Comparison of ENCODE assay signal across 11 cellular contexts in genomic region chr3:152282813-152283212, GRCh38. TPM values are rescaled to one million over a fixed set of nuclear protein-coding genes. Genes with fewer than 3 reads are reported as not detected.
A peak's percentile ranks its signal among the peaks of the same experiment; 100 is the strongest.
DNase-seq lines count a peak whose midpoint lies in the region; ATAC-seq and TF ChIP-seq lines count a peak whose summit lies in the region.
"Had no signal": no experiment of that assay in that cellular context is flagged by ENCODE, and none has a peak within 500 bp of the region (broad histone marks: within the 10 kb centered on the region; RNA-seq: fewer than 3 reads in every experiment).

No MANE protein-coding gene starts in this region.

- no peak for ATAC-seq in activated T-cell treated with anti-CD3 and anti-CD28 coated beads, Interleukin-2, amount 50 U/mL, for 4 hours
- ATAC-seq in left lobe of liver (peak; percentile 70), GM21619 (IDR thresholded peaks at IDR 0.05; ENCODE audit: unreplicated experiment) (no peak)
- ATAC-seq: activated CD4-positive, CD25-positive, alpha-beta regulatory T cell treated with anti-CD3 and anti-CD28 coated beads, Interleukin-2, amount 50 U/mL, for 24 hours had no signal

- peaks cover 1 to 92% (median 65%) of the 10 kb centered on the region in 4 donors for H3K4me1 ChIP-seq in tibial nerve

- no peaks in the 10 kb centered on the region for H3K36me3 ChIP-seq in tibial nerve
- H3K36me3 ChIP-seq: Peyer's patch had no signal

- peak overlapping the region; percentile 64 for H3K4me3 Mint-ChIP-seq in activated T-cell treated with anti-CD3 and anti-CD28 coated beads, Interleukin-2, amount 50 U/mL, for 4 hours
- no peak overlapping the region for H3K4me3 Mint-ChIP-seq in activated naive CD8-positive, alpha-beta T cell treated with anti-CD3 and anti-CD28 coated beads for 36 hours

- peak overlapping the region in 3 of 4 donors; percentile 17 to 63 (median 32) for H3K27ac ChIP-seq in tibial nerve

- no peak for TF ChIP-seq POLR2A in tibial nerve (IDR thresholded peaks at IDR 0.05)

- no peaks in the 10 kb centered on the region for H3K9me3 Mint-ChIP-seq in activated T-cell treated with anti-CD3 and anti-CD28 coated beads, Interleukin-2, amount 50 U/mL, for 4 hours
- H3K9me3 Mint-ChIP-seq in activated naive CD8-positive, alpha-beta T cell treated with anti-CD3 and anti-CD28 coated beads for 36 hours: no peaks in the 10 kb centered on the region

- TF ChIP-seq EP300 in tibial nerve (IDR thresholded peaks at IDR 0.05): no peak

- no peak for TF ChIP-seq CTCF in tibial nerve (IDR thresholded peaks at IDR 0.05)

- H3K4me3 ChIP-seq in tibial nerve: no peak overlapping the region
- H3K4me3 ChIP-seq: Peyer's patch had no signal

- no peak for DNase-seq in activated T-cell treated with anti-CD3 and anti-CD28 coated beads, Interleukin-2, amount 50 U/mL, for 4 hours
- no peak for DNase-seq in activated T-cell treated with anti-CD3 and anti-CD28 coated beads, Interleukin-2, amount 50 U/mL, for 1 hour
- DNase-seq in activated naive CD8-positive, alpha-beta T cell treated with anti-CD3 and anti-CD28 coated beads for 36 hours: no peak
- DNase-seq in left lobe of liver (ENCODE audit: low spot score) (no peak), tibial nerve (ENCODE audit: low spot score in 2 of 2) (no peak), ureter (ENCODE audit: low spot score) (no peak), NCI-H1417 treated with DMSO at 0.1 percent for 48 hours (lab: John Stamatoyannopoulos, UW) (no peak)
- DNase-seq: NCI-H2081 treated with DMSO at 0.1 percent for 48 hours, Peyer's patch had no signal

- no peaks in the 10 kb centered on the region for H3K27me3 ChIP-seq in tibial nerve
- H3K27me3 ChIP-seq: Peyer's patch had no signal

- peak overlapping the region; percentile 52 for H3K27ac Mint-ChIP-seq in activated naive CD8-positive, alpha-beta T cell treated with anti-CD3 and anti-CD28 coated beads for 36 hours

- H3K4me1 Mint-ChIP-seq in activated T-cell treated with anti-CD3 and anti-CD28 coated beads, Interleukin-2, amount 50 U/mL, for 4 hours (ENCODE audit: low read depth): peaks cover 81% of the 10 kb centered on the region
- peaks cover 76% of the 10 kb centered on the region for H3K4me1 Mint-ChIP-seq in activated naive CD8-positive, alpha-beta T cell treated with anti-CD3 and anti-CD28 coated beads for 36 hours

- H3K9me3 ChIP-seq in tibial nerve: no peaks in the 10 kb centered on the region
- H3K9me3 ChIP-seq: Peyer's patch had no signal

- peaks cover 12% of the 10 kb centered on the region for H3K36me3 Mint-ChIP-seq in activated T-cell treated with anti-CD3 and anti-CD28 coated beads, Interleukin-2, amount 50 U/mL, for 4 hours (ENCODE audit: insufficient read depth)
- H3K36me3 Mint-ChIP-seq in activated naive CD8-positive, alpha-beta T cell treated with anti-CD3 and anti-CD28 coated beads for 36 hours: peaks cover 15% of the 10 kb centered on the region

- 12 to 23% methylated on average over 1 of the region's 1 CpG for WGBS in tibial nerve, 2 donors

- H3K27me3 Mint-ChIP-seq in activated T-cell treated with anti-CD3 and anti-CD28 coated beads, Interleukin-2, amount 50 U/mL, for 4 hours (ENCODE audit: low read depth): no peaks in the 10 kb centered on the region
- H3K27me3 Mint-ChIP-seq in activated naive CD8-positive, alpha-beta T cell treated with anti-CD3 and anti-CD28 coated beads for 36 hours: no peaks in the 10 kb centered on the region

RNA-seq across cellular contexts. Expression of gene MBNL1, which starts 14.1 kb away (rescaled TPM):
- total RNA-seq in activated T-cell treated with anti-CD3 and anti-CD28 coated beads, Interleukin-2, amount 50 U/mL, for 4 hours: 100 to 1,000 TPM; 343 to 376 (median 347) TPM
- 100 to 1,000 TPM; 385 to 392 TPM for total RNA-seq in activated naive CD8-positive, alpha-beta T cell treated with anti-CD3 and anti-CD28 coated beads for 36 hours
- total RNA-seq in left lobe of liver (48.4 TPM), tibial nerve (100 to 1,000 TPM; 353 to 653 (median 495) TPM), ureter (223 TPM)
